ENCODE assay signal across 24 cellular contexts in genomic region chr7:24609059-24609458, GRCh38. TPM values are rescaled to one million over a fixed set of nuclear protein-coding genes. Genes with fewer than 3 reads are reported as not detected.
DNase-seq lines count a peak whose midpoint lies in the region; ATAC-seq, FAIRE-seq and TF ChIP-seq lines count a peak whose summit lies in the region.
"Had no signal": no experiment of that assay in that cellular context is flagged by ENCODE, and none has a peak within 500 bp of the region (broad histone marks: within the 10 kb centered on the region; RNA-seq: fewer than 3 reads in every experiment).

No MANE protein-coding gene starts in this region.

- no peaks in the 10 kb centered on the region for H3K9me1 ChIP-seq in K562 (ENCODE audit: control insufficient read depth, insufficient read depth, low read length)

- H3K4me2 ChIP-seq in BLaER1 (peak overlapping the region; percentile 18; the same call in 1 of the 2 replicates), K562 (ENCODE audit: insufficient read depth, low read length) (no peak overlapping the region)

- H3K4me3 Mint-ChIP-seq in Calu3 (ENCODE audit: low read depth, unreplicated experiment), result no peak overlapping the region
- H3K4me3 Mint-ChIP-seq: activated B cell treated with CpG ODN at 0.5 μM for 24 hours; activated naive CD8-positive, alpha-beta T cell treated with anti-CD3 and anti-CD28 coated beads, Interleukin-2, amount 10 ng/mL, durations not matched to agents 7 days and 5 days; T-helper 1 cell treated with Interleukin-12 subunit alpha and Interleukin-12 subunit beta and Interleukin-4 antibody, amounts not matched to agents 30 μg/mL and 1 μg/mL, for 36 hours had no signal

- TF ChIP-seq EP300 in K562 (IDR thresholded peaks at IDR 0.05; ENCODE audit: low read length), result no peak

- intact Hi-C loops in K562 (cut with micrococcal nuclease), result no loop called here
- intact Hi-C loops in Calu3 (cut with micrococcal nuclease; ENCODE audit: unreplicated experiment), result no loop called here

- in situ Hi-C loops in K562 (cut with MboI), result no loop called here

- H4K20me1 ChIP-seq in BLaER1 (peaks cover 19% of the 10 kb centered on the region; the same call in 1 of the 2 replicates), K562 (replicated peaks; ENCODE audit: control insufficient read depth, insufficient read depth, low read length) (no peaks in the 10 kb centered on the region)

- H3K27ac ChIP-seq in BLaER1, result no peak overlapping the region
- H3K27ac ChIP-seq in HEK293 (ENCODE audit: extremely low read depth, low read depth, low read length), result no peak overlapping the region
- H3K27ac ChIP-seq in K562 (ENCODE audit: extremely low read depth, low read depth, low read length), result no peak overlapping the region
- H3K27ac ChIP-seq: cardiac muscle cell, KMS-11, vagina had no signal

- peaks cover 50% of the 10 kb centered on the region for H3K79me2 ChIP-seq in K562 (ENCODE audit: control insufficient read depth, insufficient read depth, low read length)

- peaks cover 13% of the 10 kb centered on the region for H3K9me3 ChIP-seq in BLaER1
- no peaks in the 10 kb centered on the region for H3K9me3 ChIP-seq in HEK293 (ENCODE audit: control insufficient read depth, insufficient read depth, low read depth, low read length)
- H3K9me3 ChIP-seq in K562 (replicated peaks; ENCODE audit: control insufficient read depth, insufficient read depth, low read depth, low read length), result no peaks in the 10 kb centered on the region
- H3K9me3 ChIP-seq: vagina had no signal

- no peaks in the 10 kb centered on the region for H3K36me3 Mint-ChIP-seq in Calu3 (ENCODE audit: insufficient read depth, unreplicated experiment)

- POLR2A ChIA-PET in HEK293 (lab: Yijun Ruan, JAX) (no interaction called here), K562 (lab: Yijun Ruan, JAX) (interaction anchor here (1.0 kb wide), 1 partner anchor 16 kb away, joined by 3 read pairs; no protein-coding TSS in a partner anchor)

- H3K4me1 ChIP-seq in BLaER1 (peaks cover 14% of the 10 kb centered on the region), HEK293 (ENCODE audit: control insufficient read depth, insufficient read depth, low read length) (peaks cover 16% of the 10 kb centered on the region; the same call in 1 of the 2 replicates), K562 (replicated peaks in 1 of 2; ENCODE audit: control insufficient read depth in 2 of 2, insufficient read depth in 2 of 2, low read length in 2 of 2) (peaks cover 0 to 3% of the 10 kb centered on the region in 2 experiments; a peak in 3 of 5 replicates)
- H3K4me1 ChIP-seq: vagina had no signal

- no TSS peak for BruUV-seq in K562 (replicated peaks; lab: Mats Ljungman, UMichigan)
- no TSS peak for BruUV-seq in Calu3 (replicated peaks; lab: Mats Ljungman, UMichigan)

- no peaks in the 10 kb centered on the region for H3K4me1 Mint-ChIP-seq in Calu3 (ENCODE audit: low read depth, unreplicated experiment)

- peak; percentile 48; the same call in 2 of the 3 replicates for ATAC-seq in K562
- no peak for ATAC-seq in HG02938 (IDR thresholded peaks at IDR 0.05; ENCODE audit: unreplicated experiment)
- ATAC-seq: esophagus mucosa, HCT116, left ventricle myocardium superior had no signal

- H3K36me3 ChIP-seq in BLaER1, result peaks cover 5% of the 10 kb centered on the region; the same call in 1 of the 2 replicates
- no peaks in the 10 kb centered on the region for H3K36me3 ChIP-seq in HEK293 (ENCODE audit: control insufficient read depth in 2 of 2, insufficient read depth in 1 of 2, low read length in 2 of 2)
- H3K36me3 ChIP-seq in K562 (ENCODE audit: control insufficient read depth, insufficient read depth, low read length), result no peaks in the 10 kb centered on the region
- H3K36me3 ChIP-seq: cardiac muscle cell, vagina had no signal

- no peak for DNase-seq in K562 (ENCODE audit: extremely low read depth in 1 of 4, low spot score in 3 of 4)
- peak; percentile 29 for DNase-seq in iPS-NIHi7 (ENCODE audit: extremely low spot score)
- no peak for DNase-seq in SKM-1 (lab: John Stamatoyannopoulos, UW; ENCODE audit: unreplicated experiment)
- DNase-seq in Calu3, result no peak
- DNase-seq in HUDEP-2 (lab: John Stamatoyannopoulos, UW; ENCODE audit: unreplicated experiment in 76 of 76), result no peak
- DNase-seq: ACHN; activated B cell treated with CpG ODN at 0.5 μM for 24 hours; activated naive CD8-positive, alpha-beta T cell treated with anti-CD3 and anti-CD28 coated beads, Interleukin-2, amount 10 ng/mL, durations not matched to agents 7 days and 5 days; left ventricle myocardium superior; NCI-H1092; NCI-H2029 treated with DMSO at 0.1 percent for 48 hours; NCI-H510A; nucleus accumbens; retina; SHP77 treated with DMSO at 0.1 percent for 48 hours had no signal

- no peak overlapping the region for H3K27ac Mint-ChIP-seq in Calu3 (ENCODE audit: unreplicated experiment)
- H3K27ac Mint-ChIP-seq: activated B cell treated with CpG ODN at 0.5 μM for 24 hours; activated naive CD8-positive, alpha-beta T cell treated with anti-CD3 and anti-CD28 coated beads, Interleukin-2, amount 10 ng/mL, durations not matched to agents 7 days and 5 days; T-helper 1 cell treated with Interleukin-12 subunit alpha and Interleukin-12 subunit beta and Interleukin-4 antibody, amounts not matched to agents 30 μg/mL and 1 μg/mL, for 36 hours had no signal

- 30% methylated on average over 2 of the region's 2 CpGs for WGBS in K562 (ENCODE audit: insufficient coverage, low coverage, missing lambda C conversion rate)

- no peak overlapping the region for H2AFZ ChIP-seq in K562 (ENCODE audit: low read depth, low read length)

- TF ChIP-seq CTCF in HEK293 (tag by site-specific recombination; IDR thresholded peaks at IDR 0.05) (no peak), K562 (IDR thresholded peaks at IDR 0.05 in 2 of 3, conservative IDR thresholded peaks at IDR 0.05 in 1 of 3; ENCODE audit: insufficient read depth in 2 of 3, low read depth in 1 of 3, low read length in 3 of 3) (no peak), Calu3 (IDR thresholded peaks at IDR 0.05; ENCODE audit: unreplicated experiment) (no peak)

- H3K27me3 ChIP-seq in BLaER1, result no peaks in the 10 kb centered on the region
- no peaks in the 10 kb centered on the region for H3K27me3 ChIP-seq in K562 (ENCODE audit: control insufficient read depth in 2 of 2, insufficient read depth in 2 of 2, low read length in 2 of 2)
- H3K27me3 ChIP-seq: cardiac muscle cell, vagina had no signal

- CTCF ChIA-PET in HEK293 (lab: Yijun Ruan, JAX), result no interaction called here
- CTCF ChIA-PET in K562 (lab: Yijun Ruan, JAX; ENCODE audit: low intra/inter-chr PET ratio), result no interaction called here
- CTCF ChIA-PET in Calu3 (lab: Charles Lee), result interaction anchor here (0.6 kb wide), 1 partner anchor 63 kb away, joined by 3 read pairs; no protein-coding TSS in a partner anchor

- FAIRE-seq in K562 (lab: Jason Lieb, UNC), result no peak

- TF ChIP-seq RAD21 in K562 (CRISPR knock-in tag; conservative IDR thresholded peaks at IDR 0.05 in 1 of 2, IDR thresholded peaks at IDR 0.05 in 1 of 2), result no peak

- TF ChIP-seq POLR2A in K562 (conservative IDR thresholded peaks at IDR 0.05), result no peak

- no peaks in the 10 kb centered on the region for H3K27me3 Mint-ChIP-seq in Calu3 (ENCODE audit: unreplicated experiment)
- H3K27me3 Mint-ChIP-seq: activated B cell treated with CpG ODN at 0.5 μM for 24 hours; activated naive CD8-positive, alpha-beta T cell treated with anti-CD3 and anti-CD28 coated beads, Interleukin-2, amount 10 ng/mL, durations not matched to agents 7 days and 5 days had no signal

- peaks cover 3% of the 10 kb centered on the region for H3K9me3 Mint-ChIP-seq in Calu3 (ENCODE audit: low read depth, unreplicated experiment)

- H3K4me3 ChIP-seq in BLaER1, result no peak overlapping the region
- H3K4me3 ChIP-seq in HEK293 (ENCODE audit: low read depth, low read length), result no peak overlapping the region
- no peak overlapping the region for H3K4me3 ChIP-seq in K562
- H3K4me3 ChIP-seq: cardiac muscle cell, vagina had no signal

- no peak overlapping the region; the same call in 1 of the 2 replicates for H3K9ac ChIP-seq in BLaER1
- H3K9ac ChIP-seq in K562 (ENCODE audit: insufficient read depth in 1 of 2, low read depth in 2 of 2, low read length in 2 of 2), result no peak overlapping the region
- H3K9ac ChIP-seq: KMS-11 had no signal

TF ChIP-seq in HEK293, 187 proteins besides CTCF, POLR2A, EP300 and RAD21:
- TF ChIP-seq ZFHX2 (tag by site-specific recombination; conservative IDR thresholded peaks at IDR 0.05) (peak; percentile 36), KLF16 (tag by site-specific recombination; IDR thresholded peaks at IDR 0.05) (no peak), EGR2 (tag by site-specific recombination; IDR thresholded peaks at IDR 0.05; ENCODE audit: low read depth) (peak; percentile 40; the same call in 1 of the 2 replicates)

TF ChIP-seq in K562, 482 proteins besides CTCF, POLR2A, EP300 and RAD21 (continues in another document):
- TF ChIP-seq NR1H2 (CRISPR knock-in tag; IDR thresholded peaks at IDR 0.05) (no peak), ZNF174 (CRISPR knock-in tag; IDR thresholded peaks at IDR 0.05) (no peak), ZNF830 (CRISPR knock-in tag; IDR thresholded peaks at IDR 0.05) (no peak), SRSF1 (IDR thresholded peaks at IDR 0.05; ENCODE audit: low read depth, low read length) (no peak), LEF1 (IDR thresholded peaks at IDR 0.05) (no peak)

RNA-seq across cellular contexts. Expression of gene PALS2, which starts 35.8 kb away (rescaled TPM):
- total RNA-seq in K562 (2011; cell fraction: chromatin; rRNA removed; ENCODE audit: low replicate concordance), result 7.4 and 46.8 TPM in 2 replicates
- 3.7 and 6.4 TPM in 2 replicates for total RNA-seq in K562 (2011; cell fraction: nucleolus; rRNA removed)
- total RNA-seq in K562 (2011; cell fraction: nucleoplasm; rRNA removed), result 14.3 and 25.1 TPM in 2 replicates
- total RNA-seq in K562 (2014; rRNA removed) (10.6 and 10.8 TPM in 2 replicates), K562 (2014; rRNA removed; fragmentation: Illumina TruSeq; extraction: Trizol) (23.1 and 26.9 TPM in 2 replicates), K562 (2015; rRNA removed; fragmentation: Illumina TruSeq; extraction: Trizol) (17.6 and 17.7 TPM in 2 replicates), K562 (2021) (30.4 and 35.0 TPM in 2 replicates), Calu3 (2022) (70.5 and 88.8 TPM in 2 replicates)
- polyA plus RNA-seq in K562 (2011; rRNA removed) (14.4 and 20.2 TPM in 2 replicates), K562 (2014; fragmentation: Illumina TruSeq; extraction: Trizol) (15.8 and 17.5 TPM in 2 replicates), K562 (2014; fragmentation: Nextera tagmentation; extraction: Ambion mirVana) (1 to 10 TPM; 5.9 to 7.2 TPM), K562 (2014; rRNA removed) (11.6 and 18.9 TPM in 2 replicates)
- 2.9 and 5.6 TPM in 2 replicates for polyA plus RNA-seq in K562 (2011; cell fraction: cytosol; rRNA removed)
- 5.3 and 7.9 TPM in 2 replicates for polyA plus RNA-seq in K562 (2011; cell fraction: nucleus; rRNA removed)
- polyA plus RNA-seq in K562 (2012), result 8.7 and 13.3 TPM in 2 replicates
- 53.0 and 69.7 TPM in 2 replicates for polyA minus RNA-seq in K562 (2011; rRNA and poly(A)+ RNA removed)
- 19.5 and 19.7 TPM in 2 replicates for polyA minus RNA-seq in K562 (2011; cell fraction: cytosol; rRNA and poly(A)+ RNA removed)
- 9.0 and 16.4 TPM in 2 replicates for polyA minus RNA-seq in K562 (2011; cell fraction: nucleus; rRNA and poly(A)+ RNA removed)
